11 cellular contexts compared by ENCODE assay signal in the genomic region with DNA sequence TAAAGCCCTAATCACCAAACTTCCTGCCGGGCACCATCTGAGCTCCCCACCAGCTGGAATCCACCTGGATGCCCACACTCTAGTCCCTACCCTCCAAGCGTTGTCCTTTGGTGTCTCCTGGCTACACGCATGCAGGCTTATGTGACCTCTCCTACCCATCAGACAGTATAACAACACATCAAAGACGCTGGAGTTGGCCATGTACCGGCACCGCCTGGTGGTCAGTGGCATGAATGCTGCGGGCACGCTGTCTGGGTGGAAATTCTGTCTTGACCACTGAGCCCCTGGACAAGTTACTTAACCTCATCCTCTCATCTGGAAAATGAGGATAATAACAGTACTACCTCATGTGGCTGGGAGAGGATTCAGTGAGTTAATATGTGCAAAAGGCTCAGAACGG. TPM values are rescaled to one million over a fixed set of nuclear protein-coding genes. Genes with fewer than 3 reads are reported as not detected.
DNase-seq lines count a peak whose midpoint lies in the region; ATAC-seq and TF ChIP-seq lines count a peak whose summit lies in the region.
"Had no signal": no experiment of that assay in that cellular context is flagged by ENCODE, and none has a peak within 500 bp of the region (broad histone marks: within the 10 kb centered on the region; RNA-seq: fewer than 3 reads in every experiment).

No MANE protein-coding gene starts in this region.

- H3K4me3 ChIP-seq in LNCaP clone FGC (ENCODE audit: low read depth, low read length), result no peak overlapping the region
- H3K4me3 ChIP-seq in cardiac fibroblast (replicated peaks in 1 of 2; ENCODE audit: low read depth in 2 of 2, low read length in 2 of 2), result no peak overlapping the region
- no peak overlapping the region for H3K4me3 ChIP-seq in MG63
- H3K4me3 ChIP-seq: BLaER1, left lung had no signal

- peaks cover 22% of the 10 kb centered on the region for H3K36me3 ChIP-seq in MG63

- no peaks in the 10 kb centered on the region for H3K27me3 ChIP-seq in MG63
- H3K27me3 ChIP-seq: BLaER1, left lung had no signal

- peaks cover 20% of the 10 kb centered on the region for H3K4me1 Mint-ChIP-seq in neural crest cell

- H3K27ac Mint-ChIP-seq in neural crest cell (ENCODE audit: unreplicated experiment), result no peak overlapping the region

- peak; percentile 82 for TF ChIP-seq CTCF in LNCaP clone FGC (IDR thresholded peaks at IDR 0.05; ENCODE audit: control insufficient read depth, extremely low read depth, insufficient read depth)
- peak; percentile 27 for TF ChIP-seq CTCF in cardiac fibroblast (IDR thresholded peaks at IDR 0.05; ENCODE audit: low read depth, low read length)
- peak; percentile 52 for TF ChIP-seq CTCF in neural crest cell (conservative IDR thresholded peaks at IDR 0.05)

- no peak for ATAC-seq in HG02623 (IDR thresholded peaks at IDR 0.05; ENCODE audit: unreplicated experiment)
- ATAC-seq: left lung had no signal

- peak; percentile 11 for DNase-seq in NCI-H146 (lab: John Stamatoyannopoulos, UW)
- no peak for DNase-seq in NCI-H146 treated with DMSO at 0.1 percent for 48 hours (lab: John Stamatoyannopoulos, UW; ENCODE audit: unreplicated experiment)
- no peak for DNase-seq in LNCaP clone FGC (ENCODE audit: low read depth)
- peak; percentile 20 to 38 for DNase-seq in cardiac fibroblast (ENCODE audit: low read depth in 2 of 2)
- DNase-seq in neural crest cell (ENCODE audit: low read depth, low spot score), result peak; percentile 54
- DNase-seq in anterior cingulate cortex (lab: John Stamatoyannopoulos, UW), result no peak
- DNase-seq in MG63, result no peak
- DNase-seq: NCI-H2171 had no signal

- no peaks in the 10 kb centered on the region for H3K27me3 Mint-ChIP-seq in neural crest cell (ENCODE audit: low read depth)

- no peak overlapping the region for H3K4me3 Mint-ChIP-seq in neural crest cell

- H3K36me3 Mint-ChIP-seq in neural crest cell (ENCODE audit: low read depth), result no peaks in the 10 kb centered on the region

- no peaks in the 10 kb centered on the region for H3K9me3 ChIP-seq in MG63
- H3K9me3 ChIP-seq: BLaER1, left lung had no signal

- no peaks in the 10 kb centered on the region for H3K9me3 Mint-ChIP-seq in neural crest cell

RNA-seq across cellular contexts. Expression of a gene that starts 23.4 kb away (rescaled TPM):
- 9.3 and 9.5 TPM in 2 replicates for total RNA-seq in neural crest cell
- total RNA-seq in MG63 (2014; rRNA removed; shearing (Covaris generic); ENCODE audit: low replicate concordance), result 0.03 and 0.81 TPM in 2 replicates

RNA-seq across cellular contexts. Expression of a gene that starts 39.6 kb away (rescaled TPM):
- 2.2 and 2.4 TPM in 2 replicates for total RNA-seq in neural crest cell
- total RNA-seq in MG63 (2014; rRNA removed; shearing (Covaris generic); ENCODE audit: low replicate concordance), result 3.6 and 5.2 TPM in 2 replicates

Comparison
In these comparisons a context has a peak if more than half of its experiments do, and no peak if none do; other contexts are left out.
1. DNase-seq: peak in NCI-H146 (single experiment), cardiac fibroblast (2 of 2) and neural crest cell (single experiment); none in NCI-H146 treated with DMSO at 0.1 percent for 48 hours (single experiment), LNCaP clone FGC (single experiment), anterior cingulate cortex (0 of 58) and MG63 (single experiment).
2. CTCF ChIP-seq: peak in every context shown above with its lines; median percentile 82 in LNCaP clone FGC; 52 in neural crest cell; 27 in cardiac fibroblast.